1 cellular context compared by ENCODE assay signal in the genomic region with DNA sequence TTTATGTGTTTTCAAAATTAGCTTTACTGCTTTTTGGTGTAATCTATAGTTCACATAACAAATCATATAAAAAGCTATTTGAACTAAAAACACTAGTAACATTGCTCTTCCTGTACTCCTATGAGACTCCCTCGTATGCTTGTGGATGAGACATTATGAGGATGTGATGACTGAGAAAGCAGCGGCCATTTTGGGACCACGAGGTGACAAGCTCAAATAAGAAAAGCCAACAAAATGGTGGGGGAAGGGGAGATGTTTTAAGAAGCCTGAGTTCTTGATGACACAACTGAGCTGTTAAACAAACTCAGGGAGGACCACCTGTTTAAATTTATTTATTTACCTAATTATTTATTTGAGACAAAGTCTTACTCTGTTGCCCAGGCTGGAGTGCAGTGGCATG.
TF ChIP-seq lines count a peak whose summit lies in the region.

No MANE protein-coding gene starts in this region.

TF ChIP-seq in GM23338, 12 proteins besides CTCF, POLR2A, EP300 and RAD21 (continued from another document):
- TF ChIP-seq POLR2AphosphoS5 (IDR thresholded peaks at IDR 0.05; ENCODE audit: low read depth) (no peak), EZH2 (IDR thresholded peaks at IDR 0.05; ENCODE audit: low read depth, unreplicated experiment) (no peak)
TF ChIP-seq in GM23338: peak in this region for 0.
